In the genomic region with DNA sequence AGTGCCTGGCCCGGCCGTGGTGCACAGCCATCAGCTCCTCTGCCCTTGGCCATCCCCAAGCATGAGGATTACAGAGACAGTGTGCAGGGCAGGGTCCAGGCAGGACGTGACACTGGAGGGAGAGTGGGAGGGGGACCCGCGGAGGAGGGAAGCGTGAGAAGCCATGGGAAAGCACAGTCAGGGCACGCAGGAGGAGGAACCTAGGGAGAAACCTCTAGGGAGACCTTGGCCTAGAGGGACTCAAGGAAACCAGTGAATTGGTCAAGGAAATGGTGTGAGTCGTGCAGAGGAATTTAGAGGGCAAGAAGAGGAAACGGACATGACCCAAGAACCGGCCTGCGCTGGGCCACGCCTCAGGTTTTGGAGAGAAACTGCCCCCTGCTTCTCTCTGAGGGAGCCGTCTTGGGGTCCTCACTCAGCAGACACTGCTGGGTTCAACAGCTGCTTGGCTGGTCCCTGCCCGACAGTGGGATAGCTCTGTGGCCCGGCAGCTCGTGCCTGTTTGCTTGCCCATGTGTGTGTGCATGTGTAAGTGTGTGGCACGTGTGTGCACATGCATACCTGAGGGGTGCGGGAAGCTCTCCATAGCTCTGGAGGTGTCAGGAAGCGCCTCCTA, we compare ENCODE assay signal across 1 cellular context.
TF ChIP-seq lines count a peak whose summit lies in the region.

No MANE protein-coding gene starts in this region.

TF ChIP-seq in IMR-90, 13 proteins besides CTCF, POLR2A, EP300 and RAD21:
- TF ChIP-seq CEBPB (IDR thresholded peaks at IDR 0.05; ENCODE audit: low read depth, low read length) (no peak), MAFK (IDR thresholded peaks at IDR 0.05; ENCODE audit: low read depth, low read length) (no peak)
TF ChIP-seq in IMR-90: peak in this region for 0.
